In genomic region chr11:108545909-108546501, GRCh38 we compare ENCODE assay signal across 32 cellular contexts.
"Had no signal": no experiment of that assay in that cellular context is flagged by ENCODE, and none has a peak within 500 bp of the region (broad histone marks: within the 10 kb centered on the region; RNA-seq: fewer than 3 reads in every experiment).

No MANE protein-coding gene starts in this region.

- H3K27me3 Mint-ChIP-seq: activated CD4-positive, alpha-beta memory T cell treated with anti-CD3 and anti-CD28 coated beads for 36 hours; activated CD4-positive, alpha-beta T cell treated with anti-CD3 and anti-CD28 coated beads for 36 hours; activated CD4-positive, alpha-beta T cell treated with anti-CD3 and anti-CD28 coated beads, Interleukin-2, amount 10 ng/mL, durations not matched to agents 24 days and 14 days; activated naive CD4-positive, alpha-beta T cell treated with anti-CD3 and anti-CD28 coated beads, Interleukin-2, amount 50 U/mL, for 24 hours; activated naive CD8-positive, alpha-beta T cell treated with anti-CD3 and anti-CD28 coated beads for 36 hours; activated naive CD8-positive, alpha-beta T cell treated with anti-CD3 and anti-CD28 coated beads, Interleukin-2, amount 50 U/mL, for 24 hours had no signal

- H3K4me3 ChIP-seq: adrenal gland, body of pancreas, esophagus muscularis mucosa, gastrocnemius medialis, heart left ventricle had no signal

- H3K4me1 Mint-ChIP-seq: activated CD4-positive, alpha-beta T cell treated with anti-CD3 and anti-CD28 coated beads for 36 hours; activated CD4-positive, alpha-beta T cell treated with anti-CD3 and anti-CD28 coated beads, Interleukin-2, amount 10 ng/mL, durations not matched to agents 24 days and 14 days; activated naive CD4-positive, alpha-beta T cell treated with anti-CD3 and anti-CD28 coated beads, Interleukin-2, amount 50 U/mL, for 24 hours; activated naive CD8-positive, alpha-beta T cell treated with anti-CD3 and anti-CD28 coated beads for 36 hours; activated naive CD8-positive, alpha-beta T cell treated with anti-CD3 and anti-CD28 coated beads, Interleukin-2, amount 50 U/mL, for 24 hours had no signal

- H3K27ac ChIP-seq: adrenal gland, body of pancreas, esophagus muscularis mucosa, foreskin keratinocyte, gastrocnemius medialis, heart left ventricle, WERI-Rb-1 had no signal

- H3K27me3 ChIP-seq: adrenal gland, body of pancreas, esophagus muscularis mucosa, foreskin keratinocyte, gastrocnemius medialis, heart left ventricle had no signal

- DNase-seq: activated CD4-positive, alpha-beta memory T cell treated with anti-CD3 and anti-CD28 coated beads for 36 hours; activated CD4-positive, alpha-beta T cell treated with anti-CD3 and anti-CD28 coated beads for 36 hours; activated CD4-positive, alpha-beta T cell treated with anti-CD3 and anti-CD28 coated beads, Interleukin-2, amount 10 ng/mL, durations not matched to agents 24 days and 14 days; activated CD4-positive, CD25-positive, alpha-beta regulatory T cell; activated CD4-positive, CD25-positive, alpha-beta regulatory T cell treated with anti-CD3 and anti-CD28 coated beads, Interleukin-2, amount 50 U/mL, for 72 hours; activated effector memory CD4-positive, alpha-beta T cell treated with anti-CD3 and anti-CD28 coated beads, Interleukin-2, amount 50 U/mL, for 16 hours; activated naive CD4-positive, alpha-beta T cell treated with anti-CD3 and anti-CD28 coated beads for 36 hours; activated naive CD8-positive, alpha-beta T cell treated with anti-CD3 and anti-CD28 coated beads for 36 hours; activated naive CD8-positive, alpha-beta T cell treated with anti-CD3 and anti-CD28 coated beads, Interleukin-2, amount 50 U/mL, for 24 hours; activated T-cell treated with anti-CD3 and anti-CD28 coated beads, Interleukin-2, amount 50 U/mL, for 1 hour; activated T-cell treated with anti-CD3 and anti-CD28 coated beads, Interleukin-2, amount 50 U/mL, for 48 hours; adrenal gland; amygdala; aorta; body of pancreas; caudate nucleus; cortex of kidney; dermis blood vessel endothelial cell; effector CD4-positive, alpha-beta T cell; effector memory CD8-positive, alpha-beta T cell; erythroblast; foreskin keratinocyte; gastrocnemius medialis; glutamatergic neuron; heart left ventricle; T1000; WERI-Rb-1 had no signal

- H3K9me3 ChIP-seq: adrenal gland, body of pancreas, esophagus muscularis mucosa, gastrocnemius medialis, heart left ventricle had no signal

- H3K36me3 ChIP-seq: adrenal gland, esophagus muscularis mucosa, gastrocnemius medialis, heart left ventricle, WERI-Rb-1 had no signal

- H3K36me3 Mint-ChIP-seq: activated CD4-positive, alpha-beta memory T cell treated with anti-CD3 and anti-CD28 coated beads for 36 hours; activated naive CD4-positive, alpha-beta T cell treated with anti-CD3 and anti-CD28 coated beads, Interleukin-2, amount 50 U/mL, for 24 hours; activated naive CD8-positive, alpha-beta T cell treated with anti-CD3 and anti-CD28 coated beads for 36 hours had no signal

- H3K4me1 ChIP-seq: adrenal gland, body of pancreas, gastrocnemius medialis had no signal

- ATAC-seq: activated CD4-positive, alpha-beta T cell treated with anti-CD3 and anti-CD28 coated beads for 36 hours; activated naive CD8-positive, alpha-beta T cell treated with anti-CD3 and anti-CD28 coated beads, Interleukin-2, amount 50 U/mL, for 24 hours; body of pancreas; effector memory CD8-positive, alpha-beta T cell; foreskin keratinocyte; gastrocnemius medialis; heart left ventricle had no signal

- H3K27ac Mint-ChIP-seq: activated CD4-positive, alpha-beta memory T cell treated with anti-CD3 and anti-CD28 coated beads for 36 hours; activated CD4-positive, alpha-beta T cell treated with anti-CD3 and anti-CD28 coated beads for 36 hours; activated CD4-positive, alpha-beta T cell treated with anti-CD3 and anti-CD28 coated beads, Interleukin-2, amount 10 ng/mL, durations not matched to agents 24 days and 14 days; activated naive CD4-positive, alpha-beta T cell treated with anti-CD3 and anti-CD28 coated beads for 36 hours; activated naive CD4-positive, alpha-beta T cell treated with anti-CD3 and anti-CD28 coated beads, Interleukin-2, amount 50 U/mL, for 24 hours; activated naive CD8-positive, alpha-beta T cell treated with anti-CD3 and anti-CD28 coated beads for 36 hours; activated naive CD8-positive, alpha-beta T cell treated with anti-CD3 and anti-CD28 coated beads, Interleukin-2, amount 50 U/mL, for 24 hours; activated T-helper 1 cell treated with anti-CD3 and anti-CD28 coated beads, Interleukin-12 subunit alpha, Interleukin-12 subunit beta, Interleukin-2, Interleukin-4 antibody, amounts not matched to agents 30 ng/mL and 10 ng/mL and 1 ng/mL, durations not matched to agents 14 hours and 24 hours and 36 hours; activated T-helper 2 cell treated with anti-CD3 and anti-CD28 coated beads, Interferon-gamma antibody, Interleukin-2, Interleukin-4, amounts not matched to agents 10 μg/mL and 5 μg/mL and 100 μg/mL, durations not matched to agents 14 hours and 24 hours and 36 hours; effector memory CD8-positive, alpha-beta T cell; T-helper 2 cell treated with Interferon-gamma antibody and Interleukin-4, amounts not matched to agents 5 μg/mL and 100 μg/mL, for 36 hours had no signal

- H3K9me3 Mint-ChIP-seq: activated CD4-positive, alpha-beta memory T cell treated with anti-CD3 and anti-CD28 coated beads for 36 hours; activated CD4-positive, alpha-beta T cell treated with anti-CD3 and anti-CD28 coated beads, Interleukin-2, amount 10 ng/mL, durations not matched to agents 24 days and 14 days; activated naive CD4-positive, alpha-beta T cell treated with anti-CD3 and anti-CD28 coated beads for 36 hours; activated naive CD4-positive, alpha-beta T cell treated with anti-CD3 and anti-CD28 coated beads, Interleukin-2, amount 50 U/mL, for 24 hours; activated naive CD8-positive, alpha-beta T cell treated with anti-CD3 and anti-CD28 coated beads for 36 hours; activated naive CD8-positive, alpha-beta T cell treated with anti-CD3 and anti-CD28 coated beads, Interleukin-2, amount 50 U/mL, for 24 hours; activated T-helper 1 cell treated with anti-CD3 and anti-CD28 coated beads, Interleukin-12 subunit alpha, Interleukin-12 subunit beta, Interleukin-2, Interleukin-4 antibody, amounts not matched to agents 30 ng/mL and 10 ng/mL and 1 ng/mL, durations not matched to agents 14 hours and 24 hours and 36 hours; activated T-helper 2 cell treated with anti-CD3 and anti-CD28 coated beads, Interferon-gamma antibody, Interleukin-2, Interleukin-4, amounts not matched to agents 10 μg/mL and 5 μg/mL and 100 μg/mL, durations not matched to agents 14 hours and 24 hours and 36 hours; effector memory CD8-positive, alpha-beta T cell; T-helper 2 cell treated with Interferon-gamma antibody and Interleukin-4, amounts not matched to agents 5 μg/mL and 100 μg/mL, for 36 hours had no signal

- H3K4me3 Mint-ChIP-seq: activated CD4-positive, alpha-beta memory T cell treated with anti-CD3 and anti-CD28 coated beads for 36 hours; activated CD4-positive, alpha-beta T cell treated with anti-CD3 and anti-CD28 coated beads for 36 hours; activated CD4-positive, alpha-beta T cell treated with anti-CD3 and anti-CD28 coated beads, Interleukin-2, amount 10 ng/mL, durations not matched to agents 24 days and 14 days; activated naive CD4-positive, alpha-beta T cell treated with anti-CD3 and anti-CD28 coated beads for 36 hours; activated naive CD4-positive, alpha-beta T cell treated with anti-CD3 and anti-CD28 coated beads, Interleukin-2, amount 50 U/mL, for 24 hours; activated naive CD8-positive, alpha-beta T cell treated with anti-CD3 and anti-CD28 coated beads for 36 hours; activated naive CD8-positive, alpha-beta T cell treated with anti-CD3 and anti-CD28 coated beads, Interleukin-2, amount 50 U/mL, for 24 hours; activated T-helper 1 cell treated with anti-CD3 and anti-CD28 coated beads, Interleukin-12 subunit alpha, Interleukin-12 subunit beta, Interleukin-2, Interleukin-4 antibody, amounts not matched to agents 30 ng/mL and 10 ng/mL and 1 ng/mL, durations not matched to agents 14 hours and 24 hours and 36 hours; effector memory CD8-positive, alpha-beta T cell; T-helper 2 cell treated with Interferon-gamma antibody and Interleukin-4, amounts not matched to agents 5 μg/mL and 100 μg/mL, for 36 hours had no signal
